Comparison of ENCODE assay signal across 1 cellular context in the genomic region with DNA sequence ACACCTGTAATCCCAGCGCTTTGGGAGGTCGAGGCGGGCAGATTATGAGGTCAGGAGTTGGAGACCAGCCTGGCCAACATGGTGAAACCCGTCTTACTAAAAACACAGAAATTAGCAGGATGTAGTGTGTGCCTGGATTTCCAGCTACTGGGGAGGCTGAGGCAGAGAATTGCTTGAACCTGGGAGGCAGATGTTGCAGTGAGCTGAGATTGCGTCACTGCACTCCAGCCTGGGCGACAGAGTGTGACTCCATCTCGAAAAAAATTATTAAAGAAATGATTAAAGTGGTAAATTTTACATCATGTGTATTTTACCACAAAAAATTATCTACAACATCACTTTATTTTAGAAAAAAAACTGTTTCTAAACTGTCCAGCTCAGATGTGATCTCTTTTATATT. TPM values are rescaled to one million over a fixed set of nuclear protein-coding genes. Genes with fewer than 3 reads are reported as not detected.
"Had no signal": no experiment of that assay in that cellular context is flagged by ENCODE, and none has a peak within 500 bp of the region (broad histone marks: within the 10 kb centered on the region; RNA-seq: fewer than 3 reads in every experiment).

No MANE protein-coding gene starts in this region.

RNA-seq across cellular contexts. Expression of a gene that starts 11.0 kb away (rescaled TPM):
- total RNA-seq: HepG2 had no signal
- polyA plus RNA-seq: HepG2 had no signal
